Comparison of ENCODE assay signal across 8 cellular contexts in genomic region chr17:78798695-78799559, GRCh38. TPM values are rescaled to one million over a fixed set of nuclear protein-coding genes. Genes with fewer than 3 reads are reported as not detected.
DNase-seq lines count a peak whose midpoint lies in the region; ATAC-seq, FAIRE-seq and TF ChIP-seq lines count a peak whose summit lies in the region.

No MANE protein-coding gene starts in this region.

- no peak overlapping the region for H3K4me3 ChIP-seq in LNCaP clone FGC (ENCODE audit: low read depth, low read length)
- no peak overlapping the region for H3K4me3 ChIP-seq in K562
- H3K4me3 ChIP-seq in lower lobe of right lung: no peak overlapping the region

- no peak for TF ChIP-seq POLR2A in K562 (conservative IDR thresholded peaks at IDR 0.05)

- H3K9me1 ChIP-seq in K562 (ENCODE audit: control insufficient read depth, insufficient read depth, low read length): no peaks in the 10 kb centered on the region

- H3K4me2 ChIP-seq in K562 (ENCODE audit: insufficient read depth, low read length): no peak overlapping the region

- peak; percentile 77 for ATAC-seq in K562
- peak; percentile 27 to 42 for ATAC-seq in lower lobe of right lung
- no peak for ATAC-seq in GM18870 (IDR thresholded peaks at IDR 0.05; ENCODE audit: unreplicated experiment)

- intact Hi-C loops in K562 (cut with micrococcal nuclease) (no loop called here), lower lobe of right lung (cut with DNase I) (no loop called here)

- H3K9me3 ChIP-seq in K562 (replicated peaks; ENCODE audit: control insufficient read depth, insufficient read depth, low read depth, low read length) (no peaks in the 10 kb centered on the region), lower lobe of right lung (no peaks in the 10 kb centered on the region)

- H3K4me1 ChIP-seq in K562 (replicated peaks in 1 of 2; ENCODE audit: control insufficient read depth in 2 of 2, insufficient read depth in 2 of 2, low read length in 2 of 2) (no peaks in the 10 kb centered on the region; a peak in 2 of 5 replicates), lower lobe of right lung (peaks cover 27% of the 10 kb centered on the region)

- no peaks in the 10 kb centered on the region for H3K79me2 ChIP-seq in K562 (ENCODE audit: control insufficient read depth, insufficient read depth, low read length)

- FAIRE-seq in K562 (lab: Jason Lieb, UNC): peak; percentile 76

- in situ Hi-C loops in K562 (cut with MboI): no loop called here

- TF ChIP-seq CTCF in LNCaP clone FGC (IDR thresholded peaks at IDR 0.05; ENCODE audit: control insufficient read depth, extremely low read depth, insufficient read depth) (peak; percentile 53), K562 (IDR thresholded peaks at IDR 0.05 in 2 of 3, conservative IDR thresholded peaks at IDR 0.05 in 1 of 3; ENCODE audit: insufficient read depth in 2 of 3, low read depth in 1 of 3, low read length in 3 of 3) (peak; percentile 32 to 54 (median 52); a peak in 5 of 6 replicates), lower lobe of right lung (IDR thresholded peaks at IDR 0.05) (peak; percentile 52)

- WGBS in K562 (ENCODE audit: insufficient coverage, low coverage, missing lambda C conversion rate): 91% methylated on average over 22 of the region's 33 CpGs

- H3K27me3 ChIP-seq in K562 (ENCODE audit: control insufficient read depth in 2 of 2, insufficient read depth in 2 of 2, low read length in 2 of 2) (no peaks in the 10 kb centered on the region), lower lobe of right lung (ENCODE audit: low read depth) (no peaks in the 10 kb centered on the region)

- BruUV-seq in K562 (replicated peaks; lab: Mats Ljungman, UMichigan): no TSS peak

- H3K36me3 ChIP-seq in K562 (ENCODE audit: control insufficient read depth, insufficient read depth, low read length) (peaks cover 91% of the 10 kb centered on the region), lower lobe of right lung (peaks cover 90% of the 10 kb centered on the region)

- CTCF ChIA-PET in K562 (lab: Yijun Ruan, JAX; ENCODE audit: low intra/inter-chr PET ratio): interaction anchor here (0.6 kb wide), 1 partner anchor 304 kb away, joined by 3 read pairs; no protein-coding TSS in a partner anchor

- TF ChIP-seq RAD21 in K562 (CRISPR knock-in tag; conservative IDR thresholded peaks at IDR 0.05 in 1 of 2, IDR thresholded peaks at IDR 0.05 in 1 of 2): peak in 1 of 2 experiments; percentile 49; a peak in 3 of 4 replicates

- no peak overlapping the region for H2AFZ ChIP-seq in K562 (ENCODE audit: low read depth, low read length)

- H4K20me1 ChIP-seq in K562 (replicated peaks; ENCODE audit: control insufficient read depth, insufficient read depth, low read length): peaks cover 6% of the 10 kb centered on the region; the same call in 1 of the 2 replicates

- 0 out of 4 replicates have a peak overlapping the region, but pooled peaks of 1 of the 2 experiments have one; percentile 21 for H3K9ac ChIP-seq in K562 (ENCODE audit: insufficient read depth in 1 of 2, low read depth in 2 of 2, low read length in 2 of 2)

- POLR2A ChIA-PET in K562 (lab: Yijun Ruan, JAX): interaction anchor here (1.0 to 2.4 kb wide), 5 partner anchors 8 to 172 kb away, joined by 3 to 12 read pairs (median 4); no protein-coding TSS in a partner anchor

- H3K27ac ChIP-seq in K562 (ENCODE audit: extremely low read depth, low read depth, low read length) (no peak overlapping the region), lower lobe of right lung (no peak overlapping the region)

- no peak for TF ChIP-seq EP300 in K562 (IDR thresholded peaks at IDR 0.05; ENCODE audit: low read length)

- DNase-seq in DMS153 treated with DMSO at 0.1 percent for 48 hours (lab: John Stamatoyannopoulos, UW; ENCODE audit: unreplicated experiment) (peak; percentile 31), DMS153 (lab: John Stamatoyannopoulos, UW) (no peak), LNCaP clone FGC (ENCODE audit: low read depth) (no peak), K562 (ENCODE audit: extremely low read depth in 1 of 4, low spot score in 3 of 4) (peak in 2 of 4 experiments; percentile 28 to 49), lower lobe of right lung (peak; percentile 45), OCI-M2 (lab: John Stamatoyannopoulos, UW; ENCODE audit: unreplicated experiment) (no peak)
- no peak for DNase-seq in stimulated activated CD4-positive, alpha-beta T cell treated with anti-CD3 and anti-CD28 coated beads, Interleukin-2, amount 100 ng/mL, for 48 hours

TF ChIP-seq in K562, 482 proteins besides CTCF, POLR2A, EP300 and RAD21:
- peak; percentile 85 for TF ChIP-seq HMBOX1 (IDR thresholded peaks at IDR 0.05)
- TF ChIP-seq HMG20A (CRISPR knock-in tag; conservative IDR thresholded peaks at IDR 0.05): no peak
- no peak for TF ChIP-seq NFRKB (IDR thresholded peaks at IDR 0.05; ENCODE audit: low read depth)
- no peak for TF ChIP-seq ZNF133 (CRISPR knock-in tag; IDR thresholded peaks at IDR 0.05)
- TF ChIP-seq POLR2G (IDR thresholded peaks at IDR 0.05; ENCODE audit: low read depth, low read length): peak; percentile 35; the same call in 1 of the 2 replicates
- TF ChIP-seq SMC3 (conservative IDR thresholded peaks at IDR 0.05; ENCODE audit: insufficient read depth, low read depth, low read length): 0 out of 2 replicates have a peak, but pooled peaks have one; percentile 29

RNA-seq across cellular contexts. Expression of gene CYTH1, which starts 16.9 kb away (rescaled TPM):
- total RNA-seq in K562 (2011; cell fraction: chromatin; rRNA removed; ENCODE audit: low replicate concordance): 59.2 and 70.8 TPM in 2 replicates
- 27.7 and 37.1 TPM in 2 replicates for total RNA-seq in K562 (2011; cell fraction: nucleolus; rRNA removed)
- total RNA-seq in K562 (2011; cell fraction: nucleoplasm; rRNA removed): 34.9 and 43.7 TPM in 2 replicates
- 15.0 and 15.1 TPM in 2 replicates for total RNA-seq in K562 (2014; rRNA removed)
- 16.8 and 18.3 TPM in 2 replicates for total RNA-seq in K562 (2014; rRNA removed; fragmentation: Illumina TruSeq; extraction: Trizol)
- total RNA-seq in K562 (2015; rRNA removed; fragmentation: Illumina TruSeq; extraction: Trizol): 19.6 and 21.2 TPM in 2 replicates
- total RNA-seq in K562 (2021): 24.4 and 27.7 TPM in 2 replicates
- 16.1 and 16.5 TPM in 2 replicates for polyA plus RNA-seq in K562 (2011; rRNA removed)
- 14.2 and 14.9 TPM in 2 replicates for polyA plus RNA-seq in K562 (2011; cell fraction: cytosol; rRNA removed)
- 71.2 and 83.3 TPM in 2 replicates for polyA plus RNA-seq in K562 (2011; cell fraction: nucleus; rRNA removed)
- polyA plus RNA-seq in K562 (2012): 17.4 and 27.1 TPM in 2 replicates
- polyA plus RNA-seq in K562 (2014; fragmentation: Illumina TruSeq; extraction: Trizol): 20.5 and 24.1 TPM in 2 replicates
- polyA plus RNA-seq in K562 (2014; fragmentation: Nextera tagmentation; extraction: Ambion mirVana): under 1 TPM; 0.52 to 0.70 TPM
- polyA plus RNA-seq in K562 (2014; rRNA removed): 25.1 and 25.4 TPM in 2 replicates
- 12.2 and 12.3 TPM in 2 replicates for polyA minus RNA-seq in K562 (2011; rRNA and poly(A)+ RNA removed)
- 6.5 and 8.0 TPM in 2 replicates for polyA minus RNA-seq in K562 (2011; cell fraction: cytosol; rRNA and poly(A)+ RNA removed)
- 12.8 and 20.0 TPM in 2 replicates for polyA minus RNA-seq in K562 (2011; cell fraction: nucleus; rRNA and poly(A)+ RNA removed)
- total RNA-seq in lower lobe of right lung: 110 TPM

RNA-seq across cellular contexts. Expression of gene USP36, which starts 41.7 kb away (rescaled TPM):
- 148 and 235 TPM in 2 replicates for total RNA-seq in K562 (2011; cell fraction: chromatin; rRNA removed; ENCODE audit: low replicate concordance)
- 81.9 and 95.5 TPM in 2 replicates for total RNA-seq in K562 (2011; cell fraction: nucleolus; rRNA removed)
- 95.0 and 103 TPM in 2 replicates for total RNA-seq in K562 (2011; cell fraction: nucleoplasm; rRNA removed)
- total RNA-seq in K562 (2014; rRNA removed) (15.1 and 18.3 TPM in 2 replicates), K562 (2014; rRNA removed; fragmentation: Illumina TruSeq; extraction: Trizol) (23.7 and 29.8 TPM in 2 replicates), K562 (2015; rRNA removed; fragmentation: Illumina TruSeq; extraction: Trizol) (18.5 and 20.8 TPM in 2 replicates), K562 (2021) (66.8 and 72.8 TPM in 2 replicates), lower lobe of right lung (58.6 TPM)
- polyA plus RNA-seq in K562 (2011; rRNA removed) (22.5 and 34.0 TPM in 2 replicates), K562 (2014; fragmentation: Illumina TruSeq; extraction: Trizol) (45.9 and 47.4 TPM in 2 replicates), K562 (2014; fragmentation: Nextera tagmentation; extraction: Ambion mirVana) (1 to 10 TPM; 6.4 to 8.5 TPM), K562 (2014; rRNA removed) (31.7 and 33.9 TPM in 2 replicates)
- 21.9 and 24.7 TPM in 2 replicates for polyA plus RNA-seq in K562 (2011; cell fraction: cytosol; rRNA removed)
- polyA plus RNA-seq in K562 (2011; cell fraction: nucleus; rRNA removed): 99.8 and 123 TPM in 2 replicates
- 45.4 and 46.5 TPM in 2 replicates for polyA plus RNA-seq in K562 (2012)
- 34.2 and 37.2 TPM in 2 replicates for polyA minus RNA-seq in K562 (2011; rRNA and poly(A)+ RNA removed)
- 21.8 and 26.1 TPM in 2 replicates for polyA minus RNA-seq in K562 (2011; cell fraction: cytosol; rRNA and poly(A)+ RNA removed)
- polyA minus RNA-seq in K562 (2011; cell fraction: nucleus; rRNA and poly(A)+ RNA removed): 26.8 and 40.4 TPM in 2 replicates

Comparison
In these comparisons a context has a peak if more than half of its experiments do, and no peak if none do; other contexts are left out.
1. DNase-seq: peak in DMS153 treated with DMSO at 0.1 percent for 48 hours (single experiment) and lower lobe of right lung (single experiment); none in DMS153 (single experiment), LNCaP clone FGC (single experiment), stimulated activated CD4-positive, alpha-beta T cell treated with anti-CD3 and anti-CD28 coated beads, Interleukin-2, amount 100 ng/mL, for 48 hours (0 of 2) and OCI-M2 (single experiment).
2. Peak in every context shown above with its lines, with median percentiles within 50 percentile points of each other: CTCF ChIP-seq.